Comparison of ENCODE assay signal across 22 cellular contexts in genomic region chr3:9869955-9870354, GRCh38. TPM values are rescaled to one million over a fixed set of nuclear protein-coding genes. Genes with fewer than 3 reads are reported as not detected.
A peak's percentile ranks its signal among the peaks of the same experiment; 100 is the strongest.
DNase-seq lines count a peak whose midpoint lies in the region; ATAC-seq and TF ChIP-seq lines count a peak whose summit lies in the region.
"Had no signal": no experiment of that assay in that cellular context is flagged by ENCODE, and none has a peak within 500 bp of the region (broad histone marks: within the 10 kb centered on the region; RNA-seq: fewer than 3 reads in every experiment).

No MANE protein-coding gene starts in this region.

- no peaks in the 10 kb centered on the region for H3K9me3 ChIP-seq in HEK293 (ENCODE audit: control insufficient read depth, insufficient read depth, low read depth, low read length)
- no peaks in the 10 kb centered on the region for H3K9me3 ChIP-seq in adipocyte (ENCODE audit: control insufficient read depth, low read length)
- H3K9me3 ChIP-seq in neuronal stem cell (replicated peaks in 1 of 2; ENCODE audit: control insufficient read depth in 2 of 2, insufficient read depth in 1 of 2, low read depth in 1 of 2, low read length in 2 of 2): no peaks in the 10 kb centered on the region
- H3K9me3 ChIP-seq in spleen: no peaks in the 10 kb centered on the region

- H2BK5ac ChIP-seq in neuronal stem cell (ENCODE audit: low read length): no peak overlapping the region

- DNase-seq in adipocyte (ENCODE audit: low read depth) (no peak), neuronal stem cell (ENCODE audit: low spot score) (no peak), spleen (peak; percentile 27), UCSD-AML1 (lab: John Stamatoyannopoulos, UW; ENCODE audit: unreplicated experiment) (no peak), NCI-H748 treated with DMSO at 0.1 percent for 48 hours (lab: John Stamatoyannopoulos, UW) (no peak), immature natural killer cell (no peak)
- DNase-seq: 8988T; C1 segment of cervical spinal cord; Calu3; CD4-positive, alpha-beta memory T cell; COR-L47; DMS53; DMS79 treated with DMSO at 0.1 percent for 48 hours; GF-D8; H7 had no signal

- no peak overlapping the region for H3K4me3 Mint-ChIP-seq in immature natural killer cell
- H3K4me3 Mint-ChIP-seq: CD4-positive, alpha-beta memory T cell had no signal

- H3K27ac ChIP-seq in HEK293 (ENCODE audit: extremely low read depth, low read depth, low read length) (no peak overlapping the region), neuronal stem cell (replicated peaks; ENCODE audit: low read length) (no peak overlapping the region), spleen (no peak overlapping the region)
- H3K27ac ChIP-seq: GM23248 had no signal

- no peak overlapping the region for H2AFZ ChIP-seq in neuronal stem cell (ENCODE audit: low read length)
- H2AFZ ChIP-seq: GM23248 had no signal

- no peaks in the 10 kb centered on the region for H3K79me1 ChIP-seq in neuronal stem cell (ENCODE audit: low read depth, low read length)

- no peak overlapping the region for H3K4ac ChIP-seq in neuronal stem cell (ENCODE audit: low read length)

- TF ChIP-seq POLR2A in spleen (IDR thresholded peaks at IDR 0.05): no peak

- H3K23ac ChIP-seq in neuronal stem cell (ENCODE audit: low read depth, low read length, poor library complexity): no peak overlapping the region

- no peaks in the 10 kb centered on the region for H3K36me3 ChIP-seq in HEK293 (ENCODE audit: control insufficient read depth in 2 of 2, insufficient read depth in 1 of 2, low read length in 2 of 2)
- H3K36me3 ChIP-seq in adipocyte (ENCODE audit: control insufficient read depth, insufficient read depth, low read length, severe bottlenecking): peaks cover 91% of the 10 kb centered on the region
- no peaks in the 10 kb centered on the region for H3K36me3 ChIP-seq in neuronal stem cell (replicated peaks in 1 of 2; ENCODE audit: control insufficient read depth in 2 of 2, insufficient read depth in 2 of 2, low read length in 2 of 2)
- no peaks in the 10 kb centered on the region for H3K36me3 ChIP-seq in spleen

- no peaks in the 10 kb centered on the region for H3K36me3 Mint-ChIP-seq in immature natural killer cell
- H3K36me3 Mint-ChIP-seq: CD4-positive, alpha-beta memory T cell had no signal

- H4K8ac ChIP-seq in neuronal stem cell (ENCODE audit: low read depth, low read length): peak overlapping the region; percentile 23

- intact Hi-C loops in spleen (cut with DNase I; ENCODE audit: low total_unique reads): no loop called here

- H3K27me3 ChIP-seq in adipocyte (replicated peaks; ENCODE audit: control insufficient read depth, insufficient read depth, low read length): no peaks in the 10 kb centered on the region
- peaks cover 0 to 6% (median 0%) of the 10 kb centered on the region in 3 experiments for H3K27me3 ChIP-seq in neuronal stem cell (ENCODE audit: control insufficient read depth in 3 of 3, insufficient read depth in 3 of 3, low read depth in 1 of 3, low read length in 3 of 3)
- H3K27me3 ChIP-seq in spleen (replicated peaks in 1 of 7): no peaks in the 10 kb centered on the region

- no peak overlapping the region for H3K4me2 ChIP-seq in neuronal stem cell (ENCODE audit: insufficient read depth, low read length, poor library complexity, severe bottlenecking)

- H3K18ac ChIP-seq in neuronal stem cell (ENCODE audit: low read length): no peak overlapping the region

- no peak overlapping the region for H2BK120ac ChIP-seq in neuronal stem cell (ENCODE audit: low read depth, low read length)

- CTCF ChIA-PET in HEK293 (lab: Yijun Ruan, JAX): no interaction called here

- H3K27me3 Mint-ChIP-seq in immature natural killer cell (ENCODE audit: low read depth in 3 of 3): peaks cover 0 to 6% (median 2%) of the 10 kb centered on the region in 3 donors
- H3K27me3 Mint-ChIP-seq: CD4-positive, alpha-beta memory T cell had no signal

- no CpG with 5 or more reads among the region's 5 CpGs for WGBS in neuronal stem cell (ENCODE audit: extremely low coverage in 2 of 2, insufficient read length in 2 of 2, insufficient replicate concordance in 1 of 2), 2 donors
- 62 to 90% (median 78%) methylated on average over 4 to 5 of the region's 5 CpGs for WGBS in spleen, 5 donors

- no peak overlapping the region for H2BK15ac ChIP-seq in neuronal stem cell (ENCODE audit: low read length)

- no peaks in the 10 kb centered on the region for H3K9me3 Mint-ChIP-seq in immature natural killer cell
- H3K9me3 Mint-ChIP-seq: CD4-positive, alpha-beta memory T cell had no signal

- no peak overlapping the region for H2AK5ac ChIP-seq in neuronal stem cell (ENCODE audit: low read depth, low read length)

- no peak overlapping the region for H4K91ac ChIP-seq in neuronal stem cell (ENCODE audit: low read depth, low read length, poor library complexity)

- POLR2A ChIA-PET in HEK293 (lab: Yijun Ruan, JAX): interaction anchor here (0.9 to 1.1 kb wide), 2 partner anchors 10 to 63 kb away, joined by 3 to 6 read pairs; partner anchors contain the start of gene CIDEC

- peak overlapping the region; percentile 47 for H3K14ac ChIP-seq in neuronal stem cell (ENCODE audit: low read length)

- no peaks in the 10 kb centered on the region for H3K4me1 Mint-ChIP-seq in immature natural killer cell
- H3K4me1 Mint-ChIP-seq: CD4-positive, alpha-beta memory T cell had no signal

- TF ChIP-seq CTCF in HEK293 (tag by site-specific recombination; IDR thresholded peaks at IDR 0.05) (no peak), spleen (IDR thresholded peaks at IDR 0.05 in 8 of 11, conservative IDR thresholded peaks at IDR 0.05 in 3 of 11) (no peak)

- no peak overlapping the region for H2BK12ac ChIP-seq in neuronal stem cell (ENCODE audit: low read length)

- H3K9ac ChIP-seq in adipocyte (ENCODE audit: low read length) (peak overlapping the region; percentile 5), neuronal stem cell (ENCODE audit: low read depth, low read length, poor library complexity) (no peak overlapping the region)
- H3K9ac ChIP-seq: GM23248 had no signal

- no peak overlapping the region for H3K27ac Mint-ChIP-seq in immature natural killer cell
- H3K27ac Mint-ChIP-seq: CD4-positive, alpha-beta memory T cell had no signal

- H3K4me1 ChIP-seq in HEK293 (ENCODE audit: control insufficient read depth, insufficient read depth, low read length) (no peaks in the 10 kb centered on the region; the same call in 1 of the 2 replicates), adipocyte (ENCODE audit: control insufficient read depth, insufficient read depth, low read length) (peaks cover 66% of the 10 kb centered on the region), neuronal stem cell (ENCODE audit: control insufficient read depth in 2 of 2, insufficient read depth in 1 of 2, low read depth in 1 of 2, low read length in 2 of 2) (no peaks in the 10 kb centered on the region), spleen (peaks cover 0 to 2% (median under 1%) of the 10 kb centered on the region in 6 donors)

- no peak for ATAC-seq in GM21825 (IDR thresholded peaks at IDR 0.05; ENCODE audit: unreplicated experiment)

- H3K4me3 ChIP-seq in HEK293 (ENCODE audit: low read depth, low read length) (no peak overlapping the region), adipocyte (ENCODE audit: low read length) (no peak overlapping the region), neuronal stem cell (ENCODE audit: low read length in 2 of 2) (no peak overlapping the region), spleen (no peak overlapping the region)
- H3K4me3 ChIP-seq: GM23248 had no signal

TF ChIP-seq in HEK293, 187 proteins besides CTCF, POLR2A, EP300 and RAD21:
- TF ChIP-seq ZNF571 (tag by site-specific recombination; IDR thresholded peaks at IDR 0.05): no peak
- TF ChIP-seq SCRT1 (tag by site-specific recombination; IDR thresholded peaks at IDR 0.05; ENCODE audit: borderline replicate concordance): peak; percentile 89
- peak; percentile 95 for TF ChIP-seq SCRT2 (tag by site-specific recombination; IDR thresholded peaks at IDR 0.05)

RNA-seq across cellular contexts. Expression of gene CIDEC, which starts 10.1 kb away (rescaled TPM):
- not detected for polyA plus RNA-seq in neuronal stem cell (2013, experiment 1 of 2)
- polyA plus RNA-seq in neuronal stem cell (2013, experiment 2 of 2): not detected
- not detected for total RNA-seq in spleen
- polyA plus RNA-seq in spleen: under 1 TPM in 2 of 3 donors, not detected in 1; 0.13 to 0.24 TPM
- polyA plus RNA-seq in immature natural killer cell: not detected
- total RNA-seq: A673; CD4-positive, alpha-beta memory T cell; Daoy; G401; GM23248; H1; H7 had no signal
- polyA plus RNA-seq: CD4-positive, alpha-beta memory T cell; GM23248; H1 had no signal

RNA-seq across cellular contexts. Expression of gene JAGN1, which starts 20.5 kb away (rescaled TPM):
- polyA plus RNA-seq in neuronal stem cell (2013, experiment 1 of 2): 23.4 TPM
- 24.0 TPM for polyA plus RNA-seq in neuronal stem cell (2013, experiment 2 of 2)
- 10 to 100 TPM; 17.1 to 41.3 (median 23.6) TPM for total RNA-seq in spleen
- polyA plus RNA-seq in spleen (10 to 100 TPM; 22.0 to 33.4 (median 28.1) TPM), immature natural killer cell (10 to 100 TPM; 36.1 to 50.3 (median 37.9) TPM)

RNA-seq across cellular contexts. Expression of gene RPUSD3, which starts 26.1 kb away (rescaled TPM):
- 47.4 TPM for polyA plus RNA-seq in neuronal stem cell (2013, experiment 1 of 2)
- polyA plus RNA-seq in neuronal stem cell (2013, experiment 2 of 2): 44.3 TPM
- 10 to 100 TPM; 26.9 to 41.7 (median 30.2) TPM for total RNA-seq in spleen
- polyA plus RNA-seq in spleen (10 to 100 TPM; 21.3 to 34.5 (median 25.1) TPM), immature natural killer cell (100 to 1,000 TPM in 2 of 3 donors, 10 to 100 TPM in 1; 94.7 to 153 (median 101) TPM)

RNA-seq across cellular contexts. Expression of gene IL17RE, which starts 32.7 kb away (rescaled TPM):
- 0.77 TPM for polyA plus RNA-seq in neuronal stem cell (2013, experiment 1 of 2)
- 0.57 TPM for polyA plus RNA-seq in neuronal stem cell (2013, experiment 2 of 2)
- total RNA-seq in spleen: 1 to 10 TPM; 1.0 to 5.1 (median 1.9) TPM
- polyA plus RNA-seq in spleen: 1 to 10 TPM in 1 of 3 donors, under 1 TPM in 2; 0.57 to 1.7 (median 0.64) TPM
- under 1 TPM in 1 of 3 donors, not detected in 2; 0.14 TPM for polyA plus RNA-seq in immature natural killer cell

RNA-seq across cellular contexts. Expression of gene IL17RC, which starts 46.9 kb away (rescaled TPM):
- 5.4 TPM for polyA plus RNA-seq in neuronal stem cell (2013, experiment 1 of 2)
- polyA plus RNA-seq in neuronal stem cell (2013, experiment 2 of 2): 6.0 TPM
- total RNA-seq in spleen: 10 to 100 TPM; 10.7 to 24.1 (median 19.7) TPM
- 10 to 100 TPM in 2 of 3 donors, 1 to 10 TPM in 1; 6.6 to 24.6 (median 12.6) TPM for polyA plus RNA-seq in spleen
- 10 to 100 TPM in 2 of 3 donors, 1 to 10 TPM in 1; 1.7 to 16.5 (median 12.6) TPM for polyA plus RNA-seq in immature natural killer cell
